Comparison of ENCODE assay signal across 1 cellular context in the genomic region with DNA sequence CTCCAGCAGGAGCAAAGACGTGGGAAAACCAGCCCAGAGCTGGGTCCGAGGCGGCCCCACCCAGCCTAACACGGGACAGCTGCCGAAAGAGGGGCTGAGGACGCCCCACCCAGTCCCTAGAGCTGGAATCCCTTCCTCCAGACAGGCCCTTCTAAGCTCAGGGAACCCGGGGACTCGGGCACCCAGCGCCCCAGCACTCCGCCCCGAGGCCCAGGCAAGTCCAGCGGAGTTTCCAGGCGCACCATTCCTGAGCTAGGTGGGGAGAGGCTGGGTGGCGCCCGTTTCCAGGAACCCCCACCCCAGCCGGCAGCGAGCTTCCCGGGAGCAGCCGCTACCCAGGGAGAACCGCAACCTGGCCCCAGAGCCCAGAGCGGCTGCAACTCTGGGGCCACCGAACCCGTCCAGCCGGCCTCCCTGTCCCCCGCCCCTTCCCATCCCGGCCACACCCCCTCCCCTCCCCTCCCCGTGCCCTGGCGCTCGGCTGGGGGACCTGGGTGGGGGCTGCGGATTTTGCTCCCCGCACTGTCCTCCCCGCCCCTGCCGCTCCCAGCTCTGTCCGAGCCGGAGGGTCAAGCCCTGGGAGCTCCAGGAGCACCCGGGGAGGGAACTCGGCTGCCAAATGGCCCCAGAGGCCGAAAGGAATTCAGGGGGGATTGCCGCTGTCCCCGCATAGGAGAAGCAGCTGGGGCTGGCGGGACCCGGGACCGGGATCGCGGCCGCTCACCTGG.
TF ChIP-seq lines count a peak whose summit lies in the region.

No MANE protein-coding gene starts in this region.

TF ChIP-seq in endothelial cell of umbilical vein, 7 proteins besides CTCF, POLR2A, EP300 and RAD21 (continued from another document):
- TF ChIP-seq POLR2AphosphoS5 (IDR thresholded peaks at IDR 0.05; ENCODE audit: insufficient read depth, low read depth, low read length): no peak
- TF ChIP-seq EZH2 (IDR thresholded peaks at IDR 0.05; ENCODE audit: borderline replicate concordance, low read depth, low read length, severe bottlenecking): no peak
- TF ChIP-seq MYC (IDR thresholded peaks at IDR 0.05; ENCODE audit: low read depth, low read length): no peak
- no peak for TF ChIP-seq GATA2 (IDR thresholded peaks at IDR 0.05; ENCODE audit: insufficient read depth, insufficient read length, low read depth, low read length)
TF ChIP-seq in endothelial cell of umbilical vein: peak in this region for 0.
